ENCODE assay signal across 12 cellular contexts in genomic region chr3:59326246-59327024, GRCh38.
DNase-seq lines count a peak whose midpoint lies in the region; ATAC-seq, FAIRE-seq and TF ChIP-seq lines count a peak whose summit lies in the region.
"Had no signal": no experiment of that assay in that cellular context is flagged by ENCODE, and none has a peak within 500 bp of the region (broad histone marks: within the 10 kb centered on the region; RNA-seq: fewer than 3 reads in every experiment).

No MANE protein-coding gene starts in this region.

- H3K27ac ChIP-seq in HepG2 (ENCODE audit: extremely low read length, insufficient read depth, low read length): no peak overlapping the region
- H3K27ac ChIP-seq in right lobe of liver: no peak overlapping the region
- H3K27ac ChIP-seq: pancreas had no signal

- DNase-seq in HepG2 (ENCODE audit: low spot score) (peak; percentile 2), right lobe of liver (no peak), RPMI7951 (ENCODE audit: low read depth) (peak; percentile 14), fibroblast of pulmonary artery (ENCODE audit: low read depth) (no peak), omental fat pad (ENCODE audit: low spot score) (no peak), C1 segment of cervical spinal cord (lab: John Stamatoyannopoulos, UW) (no peak), SKM-1 treated with dmso at 0.1 percent for 144 hours (lab: John Stamatoyannopoulos, UW; ENCODE audit: unreplicated experiment) (no peak)
- DNase-seq: NCI-H1694; pancreas; stimulated activated naive CD8-positive, alpha-beta T cell treated with anti-CD3 and anti-CD28 coated beads, Interleukin-15, Interleukin-2, amounts not matched to agents 100 U/mL and 50 U/mL, for 24 hours had no signal

- no peaks in the 10 kb centered on the region for H3K36me3 ChIP-seq in HepG2 (replicated peaks in 1 of 2; ENCODE audit: control insufficient read depth in 1 of 2, insufficient read depth in 2 of 2, low read length in 2 of 2)
- no peaks in the 10 kb centered on the region for H3K36me3 ChIP-seq in right lobe of liver
- H3K36me3 ChIP-seq: pancreas had no signal

- intact Hi-C loops in HepG2 (cut with micrococcal nuclease; ENCODE audit: unreplicated experiment) (no loop called here), right lobe of liver (cut with DNase I) (no loop called here)

- FAIRE-seq in HepG2 (lab: Jason Lieb, UNC): no peak
- FAIRE-seq: frontal cortex, pancreas had no signal

- TF ChIP-seq RAD21 in HepG2 (CRISPR knock-in tag; IDR thresholded peaks at IDR 0.05): no peak

- TF ChIP-seq CTCF in HepG2 (CRISPR knock-in tag; IDR thresholded peaks at IDR 0.05): peak; percentile 48
- TF ChIP-seq CTCF in right lobe of liver (IDR thresholded peaks at IDR 0.05): peak in 1 of 4 donors; percentile 18
- peak; percentile 21 for TF ChIP-seq CTCF in fibroblast of pulmonary artery (IDR thresholded peaks at IDR 0.05; ENCODE audit: low read length, missing control alignments)
- TF ChIP-seq CTCF in omental fat pad (IDR thresholded peaks at IDR 0.05): no peak

- no peaks in the 10 kb centered on the region for H3K79me2 ChIP-seq in HepG2 (ENCODE audit: insufficient read depth, low read length)

- H3K9me3 ChIP-seq in HepG2 (ENCODE audit: low read length): no peaks in the 10 kb centered on the region
- H3K9me3 ChIP-seq in right lobe of liver: no peaks in the 10 kb centered on the region
- H3K9me3 ChIP-seq: pancreas had no signal

- H2AFZ ChIP-seq in HepG2 (ENCODE audit: low read length): no peak overlapping the region

- 32% methylated on average over 6 of the region's 6 CpGs for WGBS in HepG2 (ENCODE audit: low lambda C conversion rate)
- 56% methylated on average over 6 of the region's 6 CpGs for WGBS in right lobe of liver (ENCODE audit: insufficient coverage, low coverage, low lambda C conversion rate, missing lambda C conversion rate)

- POLR2A ChIA-PET in HepG2 (lab: Yijun Ruan, JAX): no interaction called here

- peak; percentile 34; the same call in 1 of the 3 replicates for ATAC-seq in HepG2
- ATAC-seq in right lobe of liver: no peak
- no peak for ATAC-seq in omental fat pad (ENCODE audit: low FRiP score)
- no peak for ATAC-seq in HG03460 (IDR thresholded peaks at IDR 0.05; ENCODE audit: unreplicated experiment)
- ATAC-seq: pancreas; stimulated activated naive CD8-positive, alpha-beta T cell treated with anti-CD3 and anti-CD28 coated beads, Interleukin-15, Interleukin-2, amounts not matched to agents 100 U/mL and 50 U/mL, for 24 hours had no signal

- no peaks in the 10 kb centered on the region for H3K27me3 ChIP-seq in HepG2 (ENCODE audit: control insufficient read depth in 1 of 2, insufficient read depth in 2 of 2, low read length in 2 of 2)
- H3K27me3 ChIP-seq in right lobe of liver: no peaks in the 10 kb centered on the region
- H3K27me3 ChIP-seq: pancreas had no signal

- TF ChIP-seq EP300 in HepG2 (IDR thresholded peaks at IDR 0.05; ENCODE audit: low read depth in 2 of 2, low read length in 2 of 2) (no peak), HepG2 (CRISPR knock-in tag; IDR thresholded peaks at IDR 0.05; ENCODE audit: borderline replicate concordance) (no peak)

- in situ Hi-C loops in HepG2 (cut with HindIII; ENCODE audit: extremely low pct_ligation_motif_present, low pct_unique_long_range_greater_than_20kb): no loop called here

- H3K4me3 ChIP-seq in HepG2 (replicated peaks in 1 of 3; ENCODE audit: insufficient read depth in 1 of 3, low read depth in 2 of 3, low read length in 3 of 3): no peak overlapping the region
- H3K4me3 ChIP-seq in right lobe of liver: no peak overlapping the region
- H3K4me3 ChIP-seq in fibroblast of pulmonary artery (replicated peaks; ENCODE audit: low read depth, low read length): no peak overlapping the region
- H3K4me3 ChIP-seq: pancreas had no signal

- H4K20me1 ChIP-seq in HepG2 (ENCODE audit: insufficient read depth, low read length): no peaks in the 10 kb centered on the region

- CTCF ChIA-PET in HepG2 (lab: Yijun Ruan, JAX; ENCODE audit: low intra/inter-chr PET ratio, low total read pairs): no interaction called here

- TF ChIP-seq POLR2A in HepG2 (IDR thresholded peaks at IDR 0.05; ENCODE audit: insufficient read depth in 1 of 2, low read depth in 2 of 2, low read length in 2 of 2) (no peak), right lobe of liver (IDR thresholded peaks at IDR 0.05) (no peak)

- H3K4me2 ChIP-seq in HepG2 (ENCODE audit: low read depth, low read length): no peak overlapping the region

- no peaks in the 10 kb centered on the region for H3K4me1 ChIP-seq in HepG2 (ENCODE audit: insufficient read depth, low read length)
- H3K4me1 ChIP-seq in right lobe of liver: peaks cover 0 to 2% (median 0%) of the 10 kb centered on the region in 4 donors
- H3K4me1 ChIP-seq: pancreas had no signal

- BruUV-seq in HepG2 (replicated peaks; lab: Mats Ljungman, UMichigan): no TSS peak

- no peak overlapping the region for H3K9ac ChIP-seq in HepG2 (ENCODE audit: insufficient read depth, low read depth, low read length)

TF ChIP-seq in HepG2, 621 proteins besides CTCF, POLR2A, EP300 and RAD21:
- TF ChIP-seq ATF7 (IDR thresholded peaks at IDR 0.05): 0 out of 2 replicates have a peak, but pooled peaks have one; percentile 27
- TF ChIP-seq ATF7 (CRISPR knock-in tag; IDR thresholded peaks at IDR 0.05): no peak
- TF ChIP-seq SMC3 (IDR thresholded peaks at IDR 0.05; ENCODE audit: low read length): peak; percentile 21; the same call in 1 of the 2 replicates
- TF ChIP-seq NFATC3 (CRISPR knock-in tag; IDR thresholded peaks at IDR 0.05): no peak
TF ChIP-seq in HepG2: peak in this region for 2.

Comparison
In these comparisons a context has a peak if more than half of its experiments do, and no peak if none do; other contexts are left out.
1. DNase-seq: peak in HepG2 (single experiment) and RPMI7951 (single experiment); none in right lobe of liver (0 of 3), fibroblast of pulmonary artery (single experiment), omental fat pad (single experiment), C1 segment of cervical spinal cord (0 of 14) and SKM-1 treated with dmso at 0.1 percent for 144 hours (single experiment).
2. CTCF ChIP-seq: peak in HepG2 (single experiment) and fibroblast of pulmonary artery (single experiment); none in omental fat pad (0 of 3).